In the genomic region with DNA sequence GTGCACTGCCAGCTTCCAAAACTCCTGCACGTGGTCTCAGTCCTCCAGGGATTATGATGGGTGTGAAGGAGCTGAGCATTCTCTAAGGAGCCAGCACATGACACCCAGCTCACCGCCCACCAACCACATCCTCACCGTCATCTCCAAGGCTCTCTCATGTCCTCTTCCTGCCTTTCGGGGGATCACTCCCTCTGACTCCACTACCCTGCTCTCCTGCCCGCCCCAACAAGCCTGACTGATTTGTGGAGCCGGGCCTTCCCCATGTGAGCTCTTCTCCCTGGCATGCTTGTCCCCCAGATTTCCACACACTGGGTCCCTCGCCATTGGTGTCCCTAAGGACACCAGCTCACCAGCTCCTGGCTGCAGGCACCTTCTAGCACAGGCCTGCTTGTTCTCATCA, we compare ENCODE assay signal across 1 cellular context.
TF ChIP-seq lines count a peak whose summit lies in the region.

No MANE protein-coding gene starts in this region.

TF ChIP-seq in IMR-90, 13 proteins besides CTCF, POLR2A, EP300 and RAD21 (continued from another document):
- TF ChIP-seq, protein P1, sequence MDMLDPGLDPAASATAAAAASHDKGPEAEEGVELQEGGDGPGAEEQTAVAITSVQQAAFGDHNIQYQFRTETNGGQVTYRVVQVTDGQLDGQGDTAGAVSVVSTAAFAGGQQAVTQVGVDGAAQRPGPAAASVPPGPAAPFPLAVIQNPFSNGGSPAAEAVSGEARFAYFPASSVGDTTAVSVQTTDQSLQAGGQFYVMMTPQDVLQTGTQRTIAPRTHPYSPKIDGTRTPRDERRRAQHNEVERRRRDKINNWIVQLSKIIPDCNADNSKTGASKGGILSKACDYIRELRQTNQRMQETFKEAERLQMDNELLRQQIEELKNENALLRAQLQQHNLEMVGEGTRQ (IDR thresholded peaks at IDR 0.05; ENCODE audit: low read depth, low read length) = no peak
- TF ChIP-seq SMC3 (IDR thresholded peaks at IDR 0.05; ENCODE audit: low read depth, low read length) (no peak), FOS (IDR thresholded peaks at IDR 0.05; ENCODE audit: low read depth, low read length) (no peak)
